ENCODE assay signal across 9 cellular contexts in genomic region chr2:228458364-228458763, GRCh38.
"Had no signal": no experiment of that assay in that cellular context is flagged by ENCODE, and none has a peak within 500 bp of the region (broad histone marks: within the 10 kb centered on the region; RNA-seq: fewer than 3 reads in every experiment).

No MANE protein-coding gene starts in this region.

- H3K4me2 ChIP-seq: KMS-11 had no signal

- H3K27me3 Mint-ChIP-seq: IgD-negative memory B cell had no signal

- H3K4me3 ChIP-seq: K562 had no signal

- H3K27ac ChIP-seq: HL-60, KMS-11 had no signal

- H3K27ac Mint-ChIP-seq: IgD-negative memory B cell had no signal

- DNase-seq: IMR-90, KBM-7, KG1 had no signal

- H3K4me3 Mint-ChIP-seq: IgD-negative memory B cell had no signal

- ATAC-seq: HepG2, K562 had no signal

- H3K9ac ChIP-seq: KMS-11 had no signal

- FAIRE-seq: HepG2, HTR-8/SVneo, K562 had no signal
